Comparison of ENCODE assay signal across 8 cellular contexts in the genomic region with DNA sequence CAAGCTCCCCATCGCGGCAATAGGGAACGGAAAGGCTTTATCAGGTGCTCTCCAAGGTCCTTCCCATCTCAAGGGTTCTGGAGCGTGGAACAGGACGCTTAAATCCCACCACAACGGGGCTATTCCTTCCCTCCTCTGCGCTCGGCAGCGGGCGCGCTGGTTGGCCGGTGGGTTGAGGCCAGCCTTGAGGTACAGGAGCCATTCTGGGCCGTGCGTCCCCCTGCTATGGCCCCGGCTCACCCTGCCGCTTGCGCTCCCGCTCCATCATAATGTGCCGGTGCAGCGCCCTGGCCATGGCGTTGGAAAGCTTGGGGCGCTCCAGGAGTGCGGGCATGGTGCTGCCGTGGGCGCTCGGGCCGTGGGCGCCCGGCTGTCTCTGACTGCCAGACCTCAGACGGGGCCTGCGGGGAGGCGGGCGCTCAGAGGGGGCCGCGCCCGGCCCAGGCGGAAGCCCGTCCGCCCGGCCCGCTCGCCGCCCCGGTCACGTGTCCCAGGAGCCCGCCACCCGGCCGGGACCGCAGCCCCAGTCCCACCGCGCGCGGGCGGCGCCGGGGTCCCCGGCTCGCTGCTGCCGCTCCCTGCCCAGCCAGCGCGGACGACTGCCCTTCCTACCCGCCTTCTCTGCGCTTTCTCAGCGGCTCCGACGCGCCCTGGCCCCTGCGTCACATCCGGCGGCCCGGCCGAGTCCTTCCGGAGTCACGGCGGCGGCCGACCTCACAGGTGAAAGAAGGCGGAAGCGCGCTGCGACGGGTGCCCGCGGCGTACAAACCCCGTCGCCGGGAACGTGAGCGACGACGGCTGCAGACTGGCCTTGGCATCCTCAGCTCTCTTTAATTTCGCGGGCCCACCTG. TPM values are rescaled to one million over a fixed set of nuclear protein-coding genes. Genes with fewer than 3 reads are reported as not detected.
A peak's percentile ranks its signal among the peaks of the same experiment; 100 is the strongest.
DNase-seq lines count a peak whose midpoint lies in the region; ATAC-seq and TF ChIP-seq lines count a peak whose summit lies in the region.

A gene with protein sequence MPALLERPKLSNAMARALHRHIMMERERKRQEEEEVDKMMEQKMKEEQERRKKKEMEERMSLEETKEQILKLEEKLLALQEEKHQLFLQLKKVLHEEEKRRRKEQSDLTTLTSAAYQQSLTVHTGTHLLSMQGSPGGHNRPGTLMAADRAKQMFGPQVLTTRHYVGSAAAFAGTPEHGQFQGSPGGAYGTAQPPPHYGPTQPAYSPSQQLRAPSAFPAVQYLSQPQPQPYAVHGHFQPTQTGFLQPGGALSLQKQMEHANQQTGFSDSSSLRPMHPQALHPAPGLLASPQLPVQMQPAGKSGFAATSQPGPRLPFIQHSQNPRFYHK (minus strand): TSS at position 642 of the 851 bp plus-strand sequence. CDS start 308 bp downstream, at position 334.

- H3K27ac ChIP-seq in RWPE1, result peak within 1 kb of the TSS; percentile 93

- ATAC-seq in GM21576 (IDR thresholded peaks at IDR 0.05; ENCODE audit: unreplicated experiment), result peak; percentile 64
- peak; percentile 83 to 89 for ATAC-seq in naive thymus-derived CD8-positive, alpha-beta T cell
- peak; percentile 95 for ATAC-seq in stimulated activated memory B cell treated with anti-CD40 and anti-IgM and Interleukin-4, amounts not matched to agents 10 μg/mL and 1 μg/mL and 100 μg/mL, for 72 hours

- in situ Hi-C loops in KBM-7 (cut with MboI; ENCODE audit: low pct_unique_long_range_greater_than_20kb, low sequenced_read_pairs), result no loop called here

- POLR2A ChIA-PET in RWPE1 (lab: Yijun Ruan, JAX; ENCODE audit: low non-redundant PET), result no interaction called here
- POLR2A ChIA-PET in naive thymus-derived CD8-positive, alpha-beta T cell (lab: Charles Lee), result interaction anchor here (0.6 to 14.2 kb wide), 17 partner anchors 9 to 900 kb away, joined by 3 to 168 read pairs (median 6); a partner anchor contains a TSS

- no peaks in the 10 kb centered on the region for H3K9me3 Mint-ChIP-seq in naive thymus-derived CD8-positive, alpha-beta T cell
- no peaks in the 10 kb centered on the region for H3K9me3 Mint-ChIP-seq in stimulated activated memory B cell treated with anti-CD40 and anti-IgM and Interleukin-4, amounts not matched to agents 10 μg/mL and 1 μg/mL and 100 μg/mL, for 72 hours

- CTCF ChIA-PET in RWPE1 (lab: Yijun Ruan, JAX), result interaction anchor here (1.0 to 1.8 kb wide), 3 partner anchors 9 to 19 kb away, joined by 3 to 5 read pairs (median 3); no protein-coding TSS in a partner anchor

- H3K4me1 Mint-ChIP-seq in naive thymus-derived CD8-positive, alpha-beta T cell, result peaks cover 29 to 65% (median 53%) of the 10 kb centered on the region in 4 donors
- peaks cover 59% of the 10 kb centered on the region for H3K4me1 Mint-ChIP-seq in stimulated activated memory B cell treated with anti-CD40 and anti-IgM and Interleukin-4, amounts not matched to agents 10 μg/mL and 1 μg/mL and 100 μg/mL, for 72 hours

- H3K27ac Mint-ChIP-seq in naive thymus-derived CD8-positive, alpha-beta T cell, result peak within 1 kb of the TSS; percentile 88 to 98 (median 96)
- peak within 1 kb of the TSS; percentile 86 for H3K27ac Mint-ChIP-seq in stimulated activated memory B cell treated with anti-CD40 and anti-IgM and Interleukin-4, amounts not matched to agents 10 μg/mL and 1 μg/mL and 100 μg/mL, for 72 hours

- peak; percentile 84 for DNase-seq in DMS53 treated with DMSO at 0.1 percent for 48 hours (lab: John Stamatoyannopoulos, UW; ENCODE audit: unreplicated experiment)
- peak; percentile 91 for DNase-seq in KBM-7
- DNase-seq in RWPE1 (ENCODE audit: low spot score), result peak; percentile 90
- DNase-seq in activated T-helper 9 cell treated with anti-CD3 and anti-CD28 coated beads, Interleukin-2, amount 50 U/mL, for 16 hours (ENCODE audit: low read depth), result peak; percentile 91
- DNase-seq in fibroblast of mammary gland (ENCODE audit: low read depth), result peak; percentile 72
- peak; percentile 88 to 95 (median 92) for DNase-seq in naive thymus-derived CD8-positive, alpha-beta T cell

- TF ChIP-seq CTCF in RWPE1 (conservative IDR thresholded peaks at IDR 0.05; ENCODE audit: low read depth) (no peak), fibroblast of mammary gland (conservative IDR thresholded peaks at IDR 0.05; ENCODE audit: control insufficient read depth, insufficient read depth, low read depth, low read length) (no peak)

- peak within 1 kb of the TSS; percentile 70 for H3K4me3 ChIP-seq in fibroblast of mammary gland (ENCODE audit: control insufficient read depth, low read depth, low read length)

- no peaks in the 10 kb centered on the region for H3K27me3 Mint-ChIP-seq in naive thymus-derived CD8-positive, alpha-beta T cell
- no peaks in the 10 kb centered on the region for H3K27me3 Mint-ChIP-seq in stimulated activated memory B cell treated with anti-CD40 and anti-IgM and Interleukin-4, amounts not matched to agents 10 μg/mL and 1 μg/mL and 100 μg/mL, for 72 hours

- peak within 1 kb of the TSS; percentile 81 to 97 (median 91) for H3K4me3 Mint-ChIP-seq in naive thymus-derived CD8-positive, alpha-beta T cell
- peak within 1 kb of the TSS; percentile 88 for H3K4me3 Mint-ChIP-seq in stimulated activated memory B cell treated with anti-CD40 and anti-IgM and Interleukin-4, amounts not matched to agents 10 μg/mL and 1 μg/mL and 100 μg/mL, for 72 hours

- peaks cover 8 to 61% (median 23%) of the 10 kb centered on the region in 3 donors for H3K36me3 Mint-ChIP-seq in naive thymus-derived CD8-positive, alpha-beta T cell
- peaks cover 73% of the 10 kb centered on the region for H3K36me3 Mint-ChIP-seq in stimulated activated memory B cell treated with anti-CD40 and anti-IgM and Interleukin-4, amounts not matched to agents 10 μg/mL and 1 μg/mL and 100 μg/mL, for 72 hours

RNA-seq across cellular contexts. Expression of the gene that starts here (rescaled TPM):
- 100 to 1,000 TPM; 146 to 147 TPM for total RNA-seq in naive thymus-derived CD8-positive, alpha-beta T cell
- polyA plus RNA-seq in naive thymus-derived CD8-positive, alpha-beta T cell, result 100 to 1,000 TPM in 1 of 3 donors, 10 to 100 TPM in 2; 75.7 to 107 (median 98.6) TPM

Comparison
In these comparisons a context has a peak if more than half of its experiments do, and no peak if none do; other contexts are left out.
1. Peak in every context shown above with its lines: DNase-seq, ATAC-seq, H3K4me3 ChIP-seq and H3K27ac ChIP-seq.